ENCODE assay signal across 17 cellular contexts in the genomic region with DNA sequence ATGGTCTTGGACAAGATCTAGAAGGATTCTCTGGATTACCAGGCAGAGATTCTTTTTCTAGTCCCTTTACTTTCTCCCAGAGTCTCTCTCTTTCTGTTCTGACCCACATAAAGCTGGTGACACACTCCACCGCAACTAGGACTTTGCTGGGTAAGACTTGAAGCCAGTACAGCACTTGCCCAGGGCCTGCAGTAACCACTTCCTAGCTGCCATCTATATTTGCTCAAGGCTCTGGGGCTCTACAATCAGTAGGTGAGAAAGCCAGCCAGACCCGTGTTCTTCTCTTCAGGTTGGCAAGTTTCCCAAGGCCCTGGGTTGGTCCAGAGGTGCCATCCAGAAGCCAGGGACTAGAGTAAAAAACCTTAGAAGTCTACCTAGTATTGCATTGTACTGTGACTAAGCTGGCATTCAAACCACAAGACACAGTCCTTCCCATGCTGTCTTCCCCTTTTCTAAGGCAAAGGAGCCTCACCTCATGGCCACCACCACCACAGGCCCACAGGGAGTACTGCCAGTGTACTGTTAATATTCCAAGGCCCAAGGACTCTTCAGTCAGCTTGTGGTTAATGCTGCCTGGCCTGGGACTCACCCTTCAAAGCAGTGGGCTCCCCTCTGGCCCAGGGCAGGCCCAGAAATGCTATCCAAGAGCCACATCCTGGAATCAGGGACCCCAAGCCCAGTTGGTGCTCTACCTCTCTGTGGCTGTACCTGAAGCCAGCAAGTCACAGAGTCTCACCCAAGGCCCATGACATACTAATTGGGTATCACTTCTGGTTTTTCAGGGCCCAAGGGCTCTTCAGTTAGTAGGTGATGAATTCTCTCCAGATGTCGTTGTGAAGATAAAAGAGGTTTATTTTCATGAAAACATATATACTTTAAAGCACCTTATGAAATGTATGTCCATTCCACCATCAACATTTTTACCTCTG. TPM values are rescaled to one million over a fixed set of nuclear protein-coding genes. Genes with fewer than 3 reads are reported as not detected.
DNase-seq lines count a peak whose midpoint lies in the region; ATAC-seq, FAIRE-seq and TF ChIP-seq lines count a peak whose summit lies in the region.
"Had no signal": no experiment of that assay in that cellular context is flagged by ENCODE, and none has a peak within 500 bp of the region (broad histone marks: within the 10 kb centered on the region; RNA-seq: fewer than 3 reads in every experiment).

No MANE protein-coding gene starts in this region.

- H3K27ac Mint-ChIP-seq in activated CD8-positive, alpha-beta memory T cell treated with anti-CD3 and anti-CD28 coated beads, Interleukin-2, amount 10 ng/mL, durations not matched to agents 7 days and 5 days: peak overlapping the region; percentile 20
- peak overlapping the region; percentile 37 to 89 for H3K27ac Mint-ChIP-seq in natural killer cell treated with Interleukin-12 subunit alpha and Interleukin-12 subunit beta and Interleukin-15 and Interleukin-18, amount 100 ng/mL, for 72 hours
- H3K27ac Mint-ChIP-seq: activated naive CD8-positive, alpha-beta T cell treated with anti-CD3 and anti-CD28 coated beads for 36 hours had no signal

- no peak for ATAC-seq in activated CD8-positive, alpha-beta memory T cell treated with anti-CD3 and anti-CD28 coated beads, Interleukin-2, amount 10 ng/mL, durations not matched to agents 7 days and 5 days
- peak; percentile 64 for ATAC-seq in HG03108 (IDR thresholded peaks at IDR 0.05; ENCODE audit: unreplicated experiment)
- peak; percentile 63 to 80 for ATAC-seq in natural killer cell treated with Interleukin-12 subunit alpha and Interleukin-12 subunit beta and Interleukin-15 and Interleukin-18, amount 100 ng/mL, for 72 hours

- no peak for FAIRE-seq in GM12892 (lab: Jason Lieb, UNC)

- CTCF ChIA-PET in activated CD8-positive, alpha-beta memory T cell treated with anti-CD3 and anti-CD28 coated beads, Interleukin-2, amount 10 ng/mL, durations not matched to agents 7 days and 5 days (lab: Charles Lee): no interaction called here

- TF ChIP-seq POLR2A in GM12892 (IDR thresholded peaks at IDR 0.05; ENCODE audit: low read depth, low read length): no peak

- peaks cover 2% of the 10 kb centered on the region for H3K9me3 Mint-ChIP-seq in activated CD8-positive, alpha-beta memory T cell treated with anti-CD3 and anti-CD28 coated beads, Interleukin-2, amount 10 ng/mL, durations not matched to agents 7 days and 5 days (ENCODE audit: low read depth)
- H3K9me3 Mint-ChIP-seq in natural killer cell treated with Interleukin-12 subunit alpha and Interleukin-12 subunit beta and Interleukin-15 and Interleukin-18, amount 100 ng/mL, for 72 hours: peaks cover 3% of the 10 kb centered on the region

- H3K27me3 Mint-ChIP-seq in activated CD8-positive, alpha-beta memory T cell treated with anti-CD3 and anti-CD28 coated beads, Interleukin-2, amount 10 ng/mL, durations not matched to agents 7 days and 5 days: no peaks in the 10 kb centered on the region
- H3K27me3 Mint-ChIP-seq in natural killer cell treated with Interleukin-12 subunit alpha and Interleukin-12 subunit beta and Interleukin-15 and Interleukin-18, amount 100 ng/mL, for 72 hours: no peaks in the 10 kb centered on the region
- H3K27me3 Mint-ChIP-seq: activated naive CD8-positive, alpha-beta T cell treated with anti-CD3 and anti-CD28 coated beads for 36 hours had no signal

- peaks cover 15% of the 10 kb centered on the region for H3K4me1 Mint-ChIP-seq in activated CD8-positive, alpha-beta memory T cell treated with anti-CD3 and anti-CD28 coated beads, Interleukin-2, amount 10 ng/mL, durations not matched to agents 7 days and 5 days
- peaks cover 42 to 43% of the 10 kb centered on the region in 2 donors for H3K4me1 Mint-ChIP-seq in natural killer cell treated with Interleukin-12 subunit alpha and Interleukin-12 subunit beta and Interleukin-15 and Interleukin-18, amount 100 ng/mL, for 72 hours (ENCODE audit: low read depth in 2 of 2)

- no peak for DNase-seq in activated CD8-positive, alpha-beta memory T cell treated with anti-CD3 and anti-CD28 coated beads, Interleukin-2, amount 10 ng/mL, durations not matched to agents 7 days and 5 days
- no peak for DNase-seq in activated CD8-positive, alpha-beta memory T cell treated with anti-CD3 and anti-CD28 coated beads for 24 hours
- DNase-seq in SIG-M5 treated with dmso at 0.1 percent for 504 hours (lab: John Stamatoyannopoulos, UW; ENCODE audit: unreplicated experiment): peak; percentile 38
- no peak for DNase-seq in natural killer cell treated with Interleukin-12 subunit alpha and Interleukin-12 subunit beta and Interleukin-15 and Interleukin-18, amount 100 ng/mL, for 72 hours (ENCODE audit: low spot score)
- DNase-seq in GM12892 (ENCODE audit: insufficient read length): no peak
- no peak for DNase-seq in NCI-H526 treated with DMSO at 0.1 percent for 48 hours (lab: John Stamatoyannopoulos, UW)
- no peak for DNase-seq in D341Med (ENCODE audit: low spot score)
- DNase-seq: activated naive CD8-positive, alpha-beta T cell treated with anti-CD3 and anti-CD28 coated beads for 36 hours; COR-L47; erythroblast; GM23248; NCI-H1436; NCI-H446 treated with DMSO at 0.1 percent for 48 hours; RPMI8226 had no signal

- no peak overlapping the region for H3K4me3 Mint-ChIP-seq in activated CD8-positive, alpha-beta memory T cell treated with anti-CD3 and anti-CD28 coated beads, Interleukin-2, amount 10 ng/mL, durations not matched to agents 7 days and 5 days
- H3K4me3 Mint-ChIP-seq in natural killer cell treated with Interleukin-12 subunit alpha and Interleukin-12 subunit beta and Interleukin-15 and Interleukin-18, amount 100 ng/mL, for 72 hours: peak overlapping the region; percentile 11
- H3K4me3 Mint-ChIP-seq: activated naive CD8-positive, alpha-beta T cell treated with anti-CD3 and anti-CD28 coated beads for 36 hours had no signal

- H3K36me3 Mint-ChIP-seq in activated CD8-positive, alpha-beta memory T cell treated with anti-CD3 and anti-CD28 coated beads, Interleukin-2, amount 10 ng/mL, durations not matched to agents 7 days and 5 days: peaks cover 88% of the 10 kb centered on the region
- H3K36me3 Mint-ChIP-seq in natural killer cell treated with Interleukin-12 subunit alpha and Interleukin-12 subunit beta and Interleukin-15 and Interleukin-18, amount 100 ng/mL, for 72 hours: peaks cover 29% of the 10 kb centered on the region

RNA-seq across cellular contexts. Expression of gene CD38, which starts 54.7 kb away (rescaled TPM):
- total RNA-seq in activated CD8-positive, alpha-beta memory T cell treated with anti-CD3 and anti-CD28 coated beads, Interleukin-2, amount 10 ng/mL, durations not matched to agents 7 days and 5 days: 100 to 1,000 TPM; 151 to 179 TPM
- total RNA-seq in natural killer cell treated with Interleukin-12 subunit alpha and Interleukin-12 subunit beta and Interleukin-15 and Interleukin-18, amount 100 ng/mL, for 72 hours: 100 to 1,000 TPM in 1 of 2 donors, 10 to 100 TPM in 1; 94.7 to 179 TPM
- 9.4 TPM for polyA plus RNA-seq in GM12892 (2012; ENCODE audit: missing spikeins)
- total RNA-seq: A673, chondrocyte, GM23248 had no signal
- polyA plus RNA-seq: GM23248 had no signal
